In genomic region chr22:19128946-19129727, GRCh38 we compare ENCODE assay signal across 19 cellular contexts. TPM values are rescaled to one million over a fixed set of nuclear protein-coding genes. Genes with fewer than 3 reads are reported as not detected.
DNase-seq lines count a peak whose midpoint lies in the region; ATAC-seq and TF ChIP-seq lines count a peak whose summit lies in the region.
"Had no signal": no experiment of that assay in that cellular context is flagged by ENCODE, and none has a peak within 500 bp of the region (broad histone marks: within the 10 kb centered on the region; RNA-seq: fewer than 3 reads in every experiment).

No MANE protein-coding gene starts in this region.

- CTCF ChIA-PET in OCI-LY7 (lab: Charles Lee; ENCODE audit: unreplicated experiment): no interaction called here

- H3K4me3 ChIP-seq in OCI-LY7 (ENCODE audit: low read depth, low read length, poor library complexity, severe bottlenecking) (no peak overlapping the region), vagina (no peak overlapping the region)

- H3K27me3 Mint-ChIP-seq in activated T-cell treated with anti-CD3 and anti-CD28 coated beads, Interleukin-2, amount 50 U/mL, for 24 hours: no peaks in the 10 kb centered on the region
- no peaks in the 10 kb centered on the region for H3K27me3 Mint-ChIP-seq in central memory CD8-positive, alpha-beta T cell
- H3K27me3 Mint-ChIP-seq in neural crest cell (ENCODE audit: low read depth): no peaks in the 10 kb centered on the region

- TF ChIP-seq CTCF in OCI-LY7 (conservative IDR thresholded peaks at IDR 0.05; ENCODE audit: low read length) (no peak), neural crest cell (conservative IDR thresholded peaks at IDR 0.05) (no peak), vagina (IDR thresholded peaks at IDR 0.05) (no peak)

- POLR2A ChIA-PET in OCI-LY7 (lab: Charles Lee): interaction anchor here (0.6 kb wide), 2 partner anchors 33 to 39 kb away, joined by 3 to 4 read pairs; no protein-coding TSS in a partner anchor

- no peaks in the 10 kb centered on the region for H3K79me2 ChIP-seq in OCI-LY7 (ENCODE audit: insufficient read depth, low read depth, low read length)

- no TSS peak for BruUV-seq in OCI-LY7 (replicated peaks; lab: Mats Ljungman, UMichigan)

- H3K4me1 ChIP-seq in OCI-LY7 (ENCODE audit: insufficient read depth, low read length, poor library complexity, severe bottlenecking): peaks cover 10% of the 10 kb centered on the region
- peaks cover 33% of the 10 kb centered on the region for H3K4me1 ChIP-seq in vagina

- H3K9me2 ChIP-seq in OCI-LY7 (ENCODE audit: insufficient read depth, low read length): no peaks in the 10 kb centered on the region

- TF ChIP-seq POLR2A in vagina (IDR thresholded peaks at IDR 0.05): no peak

- intact Hi-C loops in OCI-LY7 (cut with micrococcal nuclease; ENCODE audit: unreplicated experiment): no loop called here
- intact Hi-C loops in vagina (cut with DNase I): no loop called here

- H3K4me2 ChIP-seq in OCI-LY7 (ENCODE audit: low read length): no peak overlapping the region

- no peaks in the 10 kb centered on the region for H3K9me3 Mint-ChIP-seq in activated T-cell treated with anti-CD3 and anti-CD28 coated beads, Interleukin-2, amount 50 U/mL, for 24 hours
- H3K9me3 Mint-ChIP-seq in central memory CD8-positive, alpha-beta T cell: no peaks in the 10 kb centered on the region
- H3K9me3 Mint-ChIP-seq in neural crest cell: no peaks in the 10 kb centered on the region
- H3K9me3 Mint-ChIP-seq: HFFc6 had no signal

- H3K27ac Mint-ChIP-seq in activated T-cell treated with anti-CD3 and anti-CD28 coated beads, Interleukin-2, amount 50 U/mL, for 24 hours: peak overlapping the region; percentile 18
- H3K27ac Mint-ChIP-seq in central memory CD8-positive, alpha-beta T cell (ENCODE audit: low read depth): peak overlapping the region; percentile 58
- no peak overlapping the region for H3K27ac Mint-ChIP-seq in neural crest cell (ENCODE audit: unreplicated experiment)
- H3K27ac Mint-ChIP-seq: CD14-positive monocyte, HFFc6 had no signal

- no peak for ATAC-seq in central memory CD8-positive, alpha-beta T cell (replicated peaks; ENCODE audit: extremely low read depth, poor library complexity, severe bottlenecking)
- ATAC-seq in GM21825 (IDR thresholded peaks at IDR 0.05; ENCODE audit: unreplicated experiment): no peak

- H3K9me3 ChIP-seq in OCI-LY7 (ENCODE audit: low read length) (no peaks in the 10 kb centered on the region), vagina (no peaks in the 10 kb centered on the region)

- H4K20me1 ChIP-seq in OCI-LY7 (ENCODE audit: insufficient read depth, low read length): no peaks in the 10 kb centered on the region

- H3K4me3 Mint-ChIP-seq in activated T-cell treated with anti-CD3 and anti-CD28 coated beads, Interleukin-2, amount 50 U/mL, for 24 hours: no peak overlapping the region
- no peak overlapping the region for H3K4me3 Mint-ChIP-seq in central memory CD8-positive, alpha-beta T cell
- H3K4me3 Mint-ChIP-seq in neural crest cell: peak overlapping the region; percentile 17
- H3K4me3 Mint-ChIP-seq: CD14-positive monocyte, HFFc6 had no signal

- no peaks in the 10 kb centered on the region for H3K27me3 ChIP-seq in vagina

- peaks cover 32% of the 10 kb centered on the region for H3K36me3 Mint-ChIP-seq in activated T-cell treated with anti-CD3 and anti-CD28 coated beads, Interleukin-2, amount 50 U/mL, for 24 hours (ENCODE audit: low read depth)
- peaks cover 4% of the 10 kb centered on the region for H3K36me3 Mint-ChIP-seq in central memory CD8-positive, alpha-beta T cell (ENCODE audit: insufficient read depth)
- H3K36me3 Mint-ChIP-seq in neural crest cell (ENCODE audit: low read depth): peaks cover 6% of the 10 kb centered on the region

- H3K4me1 Mint-ChIP-seq in activated T-cell treated with anti-CD3 and anti-CD28 coated beads, Interleukin-2, amount 50 U/mL, for 24 hours (ENCODE audit: low read depth): no peaks in the 10 kb centered on the region
- H3K4me1 Mint-ChIP-seq in central memory CD8-positive, alpha-beta T cell: no peaks in the 10 kb centered on the region
- H3K4me1 Mint-ChIP-seq in neural crest cell: no peaks in the 10 kb centered on the region

- no peak overlapping the region for H2AFZ ChIP-seq in OCI-LY7 (ENCODE audit: low read length)

- H3K36me3 ChIP-seq in OCI-LY7 (ENCODE audit: insufficient read depth, low read length) (peaks cover 18% of the 10 kb centered on the region), vagina (peaks cover 4 to 10% of the 10 kb centered on the region in 2 donors)

- no peak overlapping the region for H3K27ac ChIP-seq in OCI-LY7 (ENCODE audit: low read depth, low read length, poor library complexity, severe bottlenecking)
- H3K27ac ChIP-seq in vagina: no peak overlapping the region

- DNase-seq in activated T-cell treated with anti-CD3 and anti-CD28 coated beads, Interleukin-2, amount 50 U/mL, for 24 hours: no peak
- no peak for DNase-seq in activated T-cell treated with anti-CD3 and anti-CD28 coated beads, Interleukin-2, amount 50 U/mL, for 1 hour
- DNase-seq in OCI-LY7 (ENCODE audit: low spot score): peak; percentile 32
- no peak for DNase-seq in central memory CD8-positive, alpha-beta T cell (ENCODE audit: low spot score in 2 of 2)
- no peak for DNase-seq in neural crest cell (ENCODE audit: low read depth, low spot score)
- DNase-seq in vagina (ENCODE audit: extremely low spot score in 2 of 2): no peak
- DNase-seq in NCI-H524 treated with DMSO at 0.1 percent for 48 hours (lab: John Stamatoyannopoulos, UW): no peak
- DNase-seq: 8988T, DND-41, HFFc6, KBM-7, NCI-H1694, NCI-H2107, NCI-H510A, NCI-H774, OCI-M1 had no signal

RNA-seq across cellular contexts. Expression of gene TSSK2, which starts 2.0 kb away (rescaled TPM):
- not detected in 2 replicates for total RNA-seq in OCI-LY7 (2014; rRNA removed; shearing (Covaris generic))
- total RNA-seq in OCI-LY7 (2022) (not detected in 2 replicates), neural crest cell (not detected in 2 replicates), vagina (not detected)
- total RNA-seq: G401, HFFc6 had no signal

RNA-seq across cellular contexts. Expression of gene DGCR2, which starts 6.9 kb away (rescaled TPM):
- 26.6 and 29.7 TPM in 2 replicates for total RNA-seq in OCI-LY7 (2014; rRNA removed; shearing (Covaris generic))
- total RNA-seq in OCI-LY7 (2022) (26.9 and 27.6 TPM in 2 replicates), neural crest cell (83.6 and 91.6 TPM in 2 replicates), vagina (66.3 TPM)

RNA-seq across cellular contexts. Expression of gene ESS2, which starts 15.3 kb away (rescaled TPM):
- 8.0 and 13.4 TPM in 2 replicates for total RNA-seq in OCI-LY7 (2014; rRNA removed; shearing (Covaris generic))
- total RNA-seq in OCI-LY7 (2022) (14.1 and 15.7 TPM in 2 replicates), neural crest cell (22.7 and 23.5 TPM in 2 replicates), vagina (13.8 TPM)

RNA-seq across cellular contexts. Expression of gene GSC2, which starts 21.0 kb away (rescaled TPM):
- total RNA-seq in OCI-LY7 (2014; rRNA removed; shearing (Covaris generic)): not detected in 2 replicates
- total RNA-seq in OCI-LY7 (2022) (not detected in 2 replicates), neural crest cell (not detected in 2 replicates), vagina (not detected)
- total RNA-seq: HFFc6 had no signal

RNA-seq across cellular contexts. Expression of gene SLC25A1, which starts 49.4 kb away (rescaled TPM):
- total RNA-seq in OCI-LY7 (2014; rRNA removed; shearing (Covaris generic)): 52.4 and 59.5 TPM in 2 replicates
- total RNA-seq in OCI-LY7 (2022) (106 and 117 TPM in 2 replicates), neural crest cell (172 and 173 TPM in 2 replicates), vagina (44.2 TPM)
